ENCODE assay signal across 12 cellular contexts in the genomic region with DNA sequence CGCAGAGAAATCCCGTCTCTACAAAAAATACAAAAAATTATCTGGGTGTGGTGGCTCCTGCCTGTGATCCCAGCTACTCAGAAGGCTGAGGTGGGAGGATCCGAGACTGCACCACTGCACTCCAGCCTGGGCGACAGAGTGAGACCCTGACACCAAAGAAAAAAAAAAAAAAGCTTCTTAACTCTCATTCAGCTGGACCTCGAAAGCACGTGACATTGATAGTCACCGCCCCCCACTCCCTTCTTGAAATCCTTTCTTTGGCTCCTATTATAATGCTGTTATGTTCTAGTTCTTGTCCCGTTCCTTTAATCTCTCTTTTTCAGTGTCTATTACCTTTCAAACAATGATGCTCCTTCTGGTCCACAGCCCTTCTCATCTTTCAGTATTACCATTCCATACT. TPM values are rescaled to one million over a fixed set of nuclear protein-coding genes. Genes with fewer than 3 reads are reported as not detected.
DNase-seq lines count a peak whose midpoint lies in the region; TF ChIP-seq lines count a peak whose summit lies in the region.
"Had no signal": no experiment of that assay in that cellular context is flagged by ENCODE, and none has a peak within 500 bp of the region (broad histone marks: within the 10 kb centered on the region; RNA-seq: fewer than 3 reads in every experiment).

No MANE protein-coding gene starts in this region.

- DNase-seq in DMS79 treated with DMSO at 0.1 percent for 48 hours (lab: John Stamatoyannopoulos, UW) (peak; percentile 9), DMS79 (lab: John Stamatoyannopoulos, UW) (no peak), dorsolateral prefrontal cortex (no peak), suprapubic skin (ENCODE audit: low spot score in 2 of 2) (no peak), 8988T (no peak), ecto neural progenitor cell (ENCODE audit: low spot score) (no peak)
- no peak for DNase-seq in activated naive CD8-positive, alpha-beta T cell treated with anti-CD3 and anti-CD28 coated beads for 36 hours
- DNase-seq: left lung, NCI-H187 treated with DMSO at 0.1 percent for 48 hours had no signal

- TF ChIP-seq EP300 in suprapubic skin (IDR thresholded peaks at IDR 0.05), result no peak

- peak overlapping the region; percentile 7 for H3K27ac Mint-ChIP-seq in activated naive CD8-positive, alpha-beta T cell
- H3K27ac Mint-ChIP-seq in activated naive CD8-positive, alpha-beta T cell treated with anti-CD3 and anti-CD28 coated beads for 36 hours, result no peak overlapping the region
- H3K27ac Mint-ChIP-seq: progenitor cell of endocrine pancreas had no signal

- H3K4me1 Mint-ChIP-seq in activated naive CD8-positive, alpha-beta T cell (ENCODE audit: low read depth), result peaks cover 5% of the 10 kb centered on the region
- H3K4me1 Mint-ChIP-seq in activated naive CD8-positive, alpha-beta T cell treated with anti-CD3 and anti-CD28 coated beads for 36 hours, result peaks cover 11% of the 10 kb centered on the region

- no peaks in the 10 kb centered on the region for H3K9me3 ChIP-seq in suprapubic skin
- H3K9me3 ChIP-seq: left lung had no signal

- no peaks in the 10 kb centered on the region for H3K27me3 Mint-ChIP-seq in activated naive CD8-positive, alpha-beta T cell
- H3K27me3 Mint-ChIP-seq in activated naive CD8-positive, alpha-beta T cell treated with anti-CD3 and anti-CD28 coated beads for 36 hours, result no peaks in the 10 kb centered on the region

- 56% methylated on average over 8 of the region's 8 CpGs for WGBS in suprapubic skin

- TF ChIP-seq CTCF in dorsolateral prefrontal cortex (IDR thresholded peaks at IDR 0.05 in 54 of 56, conservative IDR thresholded peaks at IDR 0.05 in 2 of 56; ENCODE audit: low read depth in 1 of 56, partially characterized antibody in 56 of 56) (no peak), suprapubic skin (IDR thresholded peaks at IDR 0.05) (no peak)

- TF ChIP-seq POLR2A in suprapubic skin (IDR thresholded peaks at IDR 0.05), result no peak

- peaks cover 19% of the 10 kb centered on the region for H3K4me1 ChIP-seq in suprapubic skin

- H3K4me3 ChIP-seq in dorsolateral prefrontal cortex (peak overlapping the region in 46 of 59 donors; percentile 68 to 99 (median 94)), suprapubic skin (peak overlapping the region; percentile 98)

- no peaks in the 10 kb centered on the region for H3K27me3 ChIP-seq in dorsolateral prefrontal cortex
- H3K27me3 ChIP-seq in suprapubic skin, result no peaks in the 10 kb centered on the region
- H3K27me3 ChIP-seq: left lung had no signal

- H3K27ac ChIP-seq in dorsolateral prefrontal cortex (peak overlapping the region in 39 of 59 donors; percentile 17 to 95 (median 87)), suprapubic skin (no peak overlapping the region)
- H3K27ac ChIP-seq: left lung had no signal

- peak overlapping the region; percentile 14 for H3K4me3 Mint-ChIP-seq in activated naive CD8-positive, alpha-beta T cell
- H3K4me3 Mint-ChIP-seq in activated naive CD8-positive, alpha-beta T cell treated with anti-CD3 and anti-CD28 coated beads for 36 hours, result no peak overlapping the region
- H3K4me3 Mint-ChIP-seq: CD14-positive monocyte had no signal

- H3K36me3 ChIP-seq in suprapubic skin, result no peaks in the 10 kb centered on the region
- H3K36me3 ChIP-seq: left lung had no signal

- intact Hi-C loops in dorsolateral prefrontal cortex (cut with DNase I), result no loop called here

- H3K36me3 Mint-ChIP-seq in activated naive CD8-positive, alpha-beta T cell, result no peaks in the 10 kb centered on the region
- no peaks in the 10 kb centered on the region for H3K36me3 Mint-ChIP-seq in activated naive CD8-positive, alpha-beta T cell treated with anti-CD3 and anti-CD28 coated beads for 36 hours

- H3K9me3 Mint-ChIP-seq in activated naive CD8-positive, alpha-beta T cell (ENCODE audit: low read depth), result no peaks in the 10 kb centered on the region
- no peaks in the 10 kb centered on the region for H3K9me3 Mint-ChIP-seq in activated naive CD8-positive, alpha-beta T cell treated with anti-CD3 and anti-CD28 coated beads for 36 hours

RNA-seq across cellular contexts. Expression of gene TESK2, which starts 2.0 kb away (rescaled TPM):
- 1 to 10 TPM; 2.4 to 2.9 TPM for total RNA-seq in activated naive CD8-positive, alpha-beta T cell treated with anti-CD3 and anti-CD28 coated beads for 36 hours
- total RNA-seq in dorsolateral prefrontal cortex (10 to 100 TPM in 73 of 120 experiments, 1 to 10 TPM in 47; 4.1 to 32.6 (median 11.2) TPM), suprapubic skin (10 to 100 TPM; 16.0 to 28.9 (median 22.8) TPM)

RNA-seq across cellular contexts. Expression of gene CCDC163, which starts 10.9 kb away (rescaled TPM):
- total RNA-seq in activated naive CD8-positive, alpha-beta T cell treated with anti-CD3 and anti-CD28 coated beads for 36 hours, result 1 to 10 TPM; 5.2 to 5.5 TPM
- total RNA-seq in dorsolateral prefrontal cortex (10 to 100 TPM in 20 of 120 experiments, 1 to 10 TPM in 100; 2.0 to 15.0 (median 6.0) TPM), suprapubic skin (1 to 10 TPM in 1 of 4 donors, under 1 TPM in 3; 0.64 to 1.3 (median 0.83) TPM)

RNA-seq across cellular contexts. Expression of gene MMACHC, which starts 11.1 kb away (rescaled TPM):
- 10 to 100 TPM; 10.3 to 10.5 TPM for total RNA-seq in activated naive CD8-positive, alpha-beta T cell treated with anti-CD3 and anti-CD28 coated beads for 36 hours
- total RNA-seq in dorsolateral prefrontal cortex (10 to 100 TPM in 66 of 120 experiments, 1 to 10 TPM in 54; 6.1 to 20.4 (median 10.3) TPM), suprapubic skin (1 to 10 TPM; 2.3 to 4.2 (median 3.1) TPM)

RNA-seq across cellular contexts. Expression of gene PRDX1, which starts 32.7 kb away (rescaled TPM):
- 100 to 1,000 TPM; 746 to 755 TPM for total RNA-seq in activated naive CD8-positive, alpha-beta T cell treated with anti-CD3 and anti-CD28 coated beads for 36 hours
- total RNA-seq in dorsolateral prefrontal cortex, result 100 to 1,000 TPM; 252 to 454 (median 339) TPM
- total RNA-seq in suprapubic skin, result 100 to 1,000 TPM; 134 to 365 (median 296) TPM
